Comparison of ENCODE assay signal across 9 cellular contexts in genomic region chr22:18610103-18610811, GRCh38. TPM values are rescaled to one million over a fixed set of nuclear protein-coding genes. Genes with fewer than 3 reads are reported as not detected.
A peak's percentile ranks its signal among the peaks of the same experiment; 100 is the strongest.
DNase-seq lines count a peak whose midpoint lies in the region; ATAC-seq and TF ChIP-seq lines count a peak whose summit lies in the region.
"Not testable (repeated sequence)": the region's sequence is repeated elsewhere in the genome, so short reads cannot be mapped to it uniquely, and the experiment has no call there.
"Had no signal": no experiment of that assay in that cellular context is flagged by ENCODE, and none has a peak within 500 bp of the region (broad histone marks: within the 10 kb centered on the region; RNA-seq: fewer than 3 reads in every experiment).

No MANE protein-coding gene starts in this region.

- not testable (repeated sequence) for H3K9me3 Mint-ChIP-seq in GM23338, T-cell

- POLR2A ChIA-PET in T-cell (lab: Charles Lee), result not testable (repeated sequence)

- H3K27ac ChIP-seq in GM23338 (ENCODE audit: low read depth); heart right ventricle; upper lobe of right lung: not testable (repeated sequence)

- not testable (repeated sequence) for H3K36me3 ChIP-seq in GM23338 (ENCODE audit: insufficient read depth); heart right ventricle; upper lobe of right lung

- not testable (repeated sequence) for H4K20me1 ChIP-seq in GM23338 (replicated peaks; ENCODE audit: insufficient read depth)

- not testable (repeated sequence) for H3K4me2 ChIP-seq in GM23338

- H3K27me3 ChIP-seq in GM23338 (ENCODE audit: insufficient read depth); heart right ventricle; upper lobe of right lung: not testable (repeated sequence)

- H3K4me3 Mint-ChIP-seq in GM23338, result not testable (repeated sequence)
- H3K4me3 Mint-ChIP-seq in T-cell, result peak overlapping the region in 1 of 3 donors; percentile 50

- not testable (repeated sequence) for H3K27ac Mint-ChIP-seq in GM23338, T-cell

- TF ChIP-seq CTCF in GM23338 (conservative IDR thresholded peaks at IDR 0.05; ENCODE audit: low read depth in 2 of 2); heart right ventricle (IDR thresholded peaks at IDR 0.05); upper lobe of right lung (IDR thresholded peaks at IDR 0.05): not testable (repeated sequence)

- intact Hi-C loops in heart right ventricle (cut with DNase I); upper lobe of right lung (cut with DNase I): not testable (repeated sequence)

- H3K4me1 ChIP-seq in GM23338 (ENCODE audit: insufficient read depth); heart right ventricle; upper lobe of right lung: not testable (repeated sequence)

- not testable (repeated sequence) for H3K4me1 Mint-ChIP-seq in GM23338, T-cell

- not testable (repeated sequence) for H3F3A ChIP-seq in GM23338 (replicated peaks; ENCODE audit: low read depth)

- no CpG with 5 or more reads among the region's 57 CpGs for WGBS in heart right ventricle, 2 donors

- H3K9me3 ChIP-seq in heart right ventricle, upper lobe of right lung: not testable (repeated sequence)

- DNase-seq in GM23338 (ENCODE audit: low spot score) (peak; percentile 0), T-cell (peak in 2 of 34 experiments; percentile 0 to 31), astrocyte of the hippocampus (ENCODE audit: low read depth, low spot score) (peak; percentile 4), myocyte (ENCODE audit: low read depth) (peak; percentile 0), upper lobe of right lung (peak; percentile 59)
- DNase-seq in heart right ventricle, result not testable (repeated sequence)

- H3K4me3 ChIP-seq in GM23338, upper lobe of right lung: not testable (repeated sequence)
- H3K4me3 ChIP-seq in heart right ventricle, result peak overlapping the region in 1 of 10 donors; percentile 24

- H3K79me2 ChIP-seq in GM23338 (replicated peaks; ENCODE audit: insufficient read depth), result not testable (repeated sequence)

- H3K9me2 ChIP-seq in GM23338 (ENCODE audit: insufficient read depth), result not testable (repeated sequence)

- H3K27me3 Mint-ChIP-seq in GM23338 (ENCODE audit: insufficient read depth, low read depth, poor library complexity); T-cell: not testable (repeated sequence)

- CTCF ChIA-PET in T-cell (lab: Charles Lee), result not testable (repeated sequence)

- not testable (repeated sequence) for H3K36me3 Mint-ChIP-seq in GM23338 (ENCODE audit: low read depth); T-cell

- ATAC-seq in GM19324 (IDR thresholded peaks at IDR 0.05; ENCODE audit: low FRiP score, unreplicated experiment) (peak; percentile 34), GM23338 (peak; percentile 45), HG03159 (IDR thresholded peaks at IDR 0.05; ENCODE audit: unreplicated experiment) (peak; percentile 29), T-cell (replicated peaks in 1 of 4) (peak; percentile 67 to 75 (median 70)), heart right ventricle (peak; percentile 28 to 58 (median 50)), upper lobe of right lung (peak; percentile 50)

- not testable (repeated sequence) for H2AFZ ChIP-seq in GM23338

RNA-seq across cellular contexts. Expression of gene RIMBP3, which starts 1.5 kb away (rescaled TPM):
- total RNA-seq in GM23338 (2014; rRNA removed; shearing (Covaris generic)), result 0.47 and 0.52 TPM in 2 replicates
- polyA plus RNA-seq in GM23338 (2016; fragmentation: Nextera tagmentation; extraction: Ambion mirVana), result 0.09 and 0.10 TPM in 2 replicates
- 1 to 10 TPM; 1.3 to 7.6 (median 5.5) TPM for total RNA-seq in T-cell
- under 1 TPM in 7 of 10 donors, not detected in 3; 0.05 to 0.39 (median 0.17) TPM for total RNA-seq in heart right ventricle
- polyA plus RNA-seq in heart right ventricle, result under 1 TPM in 1 of 2 donors, not detected in 1; 0.01 TPM
- total RNA-seq in myocyte, result 0.80 and 1.1 TPM in 2 replicates
- polyA plus RNA-seq in myocyte (2012), result 0.63 TPM
- total RNA-seq in upper lobe of right lung, result 0.87 TPM
- total RNA-seq: Caco-2 had no signal
